ENCODE assay signal across 18 cellular contexts in genomic region chr10:43898592-43898991, GRCh38.
A peak's percentile ranks its signal among the peaks of the same experiment; 100 is the strongest.
DNase-seq lines count a peak whose midpoint lies in the region; ATAC-seq and TF ChIP-seq lines count a peak whose summit lies in the region.
"Had no signal": no experiment of that assay in that cellular context is flagged by ENCODE, and none has a peak within 500 bp of the region (broad histone marks: within the 10 kb centered on the region; RNA-seq: fewer than 3 reads in every experiment).

No MANE protein-coding gene starts in this region.

- peak; percentile 4 for ATAC-seq in stimulated activated naive CD8-positive, alpha-beta T cell treated with anti-CD3 and anti-CD28 coated beads, Interleukin-15, Interleukin-2, amounts not matched to agents 100 U/mL and 50 U/mL, for 24 hours
- no peak for ATAC-seq in stimulated activated naive CD8-positive, alpha-beta T cell treated with anti-CD3 and anti-CD28 coated beads, Interleukin-15, amount 100 ng/mL, for 72 hours
- ATAC-seq in HG02885 (IDR thresholded peaks at IDR 0.05; ENCODE audit: poor library complexity, unreplicated experiment): no peak
- ATAC-seq: GM23338 had no signal

- no peak overlapping the region for H3K4me3 ChIP-seq in neuronal stem cell (ENCODE audit: low read length in 2 of 2)
- H3K4me3 ChIP-seq: GM23338, HAP-1 had no signal

- H3K4me3 Mint-ChIP-seq in stimulated activated naive CD8-positive, alpha-beta T cell treated with anti-CD3 and anti-CD28 coated beads, Interleukin-15, amount 100 ng/mL, for 72 hours: no peak overlapping the region
- no peak overlapping the region for H3K4me3 Mint-ChIP-seq in H9
- H3K4me3 Mint-ChIP-seq: CD14-positive monocyte; CD4-positive, alpha-beta T cell; CD8-positive, alpha-beta memory T cell; GM23338; HFFc6 had no signal

- no peaks in the 10 kb centered on the region for H3K27me3 ChIP-seq in H9 (ENCODE audit: insufficient read depth, low read length)
- H3K27me3 ChIP-seq in neuronal stem cell (ENCODE audit: control insufficient read depth in 3 of 3, insufficient read depth in 3 of 3, low read depth in 1 of 3, low read length in 3 of 3): no peaks in the 10 kb centered on the region

- H3K56ac ChIP-seq in H9 (ENCODE audit: insufficient read length, low read depth, low read length): no peak overlapping the region

- peaks cover 8% of the 10 kb centered on the region for H3K27me3 Mint-ChIP-seq in stimulated activated naive CD8-positive, alpha-beta T cell treated with anti-CD3 and anti-CD28 coated beads, Interleukin-15, amount 100 ng/mL, for 72 hours
- no peaks in the 10 kb centered on the region; the same call in 1 of the 2 replicates for H3K27me3 Mint-ChIP-seq in H9 (ENCODE audit: low read depth)

- H3K4ac ChIP-seq in H9 (ENCODE audit: low read depth, low read length) (no peak overlapping the region), neuronal stem cell (ENCODE audit: low read length) (no peak overlapping the region)

- H2BK120ac ChIP-seq in H9 (ENCODE audit: low read depth, low read length, poor library complexity, severe bottlenecking) (no peak overlapping the region), neuronal stem cell (ENCODE audit: low read depth, low read length) (no peak overlapping the region)

- H3K9me3 ChIP-seq in H9 (ENCODE audit: control insufficient read depth, low read depth, low read length): no peaks in the 10 kb centered on the region
- no peaks in the 10 kb centered on the region for H3K9me3 ChIP-seq in neuronal stem cell (replicated peaks in 1 of 2; ENCODE audit: control insufficient read depth in 2 of 2, insufficient read depth in 1 of 2, low read depth in 1 of 2, low read length in 2 of 2)
- H3K9me3 ChIP-seq: HAP-1 had no signal

- H3K79me1 ChIP-seq in H9 (ENCODE audit: insufficient read depth, low read depth, low read length, poor library complexity, severe bottlenecking) (no peaks in the 10 kb centered on the region), neuronal stem cell (ENCODE audit: low read depth, low read length) (no peaks in the 10 kb centered on the region)

- no peak for TF ChIP-seq CTCF in H9 (conservative IDR thresholded peaks at IDR 0.05)

- H3K23ac ChIP-seq in H9 (ENCODE audit: insufficient read length, low read depth, low read length) (no peak overlapping the region), neuronal stem cell (ENCODE audit: low read depth, low read length, poor library complexity) (no peak overlapping the region)

- no peaks in the 10 kb centered on the region for H3K36me3 ChIP-seq in neuronal stem cell (replicated peaks in 1 of 2; ENCODE audit: control insufficient read depth in 2 of 2, insufficient read depth in 2 of 2, low read length in 2 of 2)
- H3K36me3 ChIP-seq: HAP-1 had no signal

- H3K79me2 ChIP-seq in H9 (ENCODE audit: insufficient read depth, low read length): no peaks in the 10 kb centered on the region

- H2AFZ ChIP-seq in H9 (ENCODE audit: low read length): no peak overlapping the region
- no peak overlapping the region for H2AFZ ChIP-seq in neuronal stem cell (ENCODE audit: low read length)
- H2AFZ ChIP-seq: GM23338 had no signal

- H4K20me1 ChIP-seq in H9 (ENCODE audit: control insufficient read depth, insufficient read depth, insufficient read length): no peaks in the 10 kb centered on the region

- H2AK5ac ChIP-seq in H9 (ENCODE audit: insufficient read length, low read length) (no peak overlapping the region), neuronal stem cell (ENCODE audit: low read depth, low read length) (no peak overlapping the region)

- no peak overlapping the region for H3K27ac ChIP-seq in H9 (ENCODE audit: insufficient read length, low read depth, low read length)
- H3K27ac ChIP-seq in neuronal stem cell (replicated peaks; ENCODE audit: low read length): no peak overlapping the region

- no peak overlapping the region for H3K9ac ChIP-seq in H9 (ENCODE audit: extremely low read depth, insufficient read length, low read length)
- H3K9ac ChIP-seq in neuronal stem cell (ENCODE audit: low read depth, low read length, poor library complexity): no peak overlapping the region

- H2BK15ac ChIP-seq in H9 (ENCODE audit: low read depth, low read length) (no peak overlapping the region), neuronal stem cell (ENCODE audit: low read length) (no peak overlapping the region)

- no peak for DNase-seq in stimulated activated naive CD8-positive, alpha-beta T cell treated with anti-CD3 and anti-CD28 coated beads, Interleukin-15, Interleukin-2, amounts not matched to agents 100 U/mL and 50 U/mL, for 24 hours
- DNase-seq in stimulated activated naive CD8-positive, alpha-beta T cell treated with anti-CD3 and anti-CD28 coated beads, Interleukin-15, amount 100 ng/mL, for 72 hours: no peak
- DNase-seq in H9 (peak; percentile 15), neuronal stem cell (ENCODE audit: low spot score) (no peak), NCI-H1092 treated with DMSO at 0.1 percent for 48 hours (lab: John Stamatoyannopoulos, UW) (no peak), SHP77 (lab: John Stamatoyannopoulos, UW) (no peak)
- DNase-seq: Calu3; CD4-positive, alpha-beta T cell; CD8-positive, alpha-beta memory T cell; COR-L47; DMS53; DMS79 treated with DMSO at 0.1 percent for 48 hours; GF-D8 had no signal

- H3K14ac ChIP-seq in H9 (ENCODE audit: insufficient read depth, low read length): no peak overlapping the region
- no peak overlapping the region for H3K14ac ChIP-seq in neuronal stem cell (ENCODE audit: low read length)

- H4K8ac ChIP-seq in H9 (replicated peaks; ENCODE audit: insufficient read length, low read depth, low read length) (no peak overlapping the region), neuronal stem cell (ENCODE audit: low read depth, low read length) (no peak overlapping the region)

- no peak overlapping the region for H4K91ac ChIP-seq in H9 (ENCODE audit: insufficient read length, low read depth, low read length)
- no peak overlapping the region for H4K91ac ChIP-seq in neuronal stem cell (ENCODE audit: low read depth, low read length, poor library complexity)

- H3K4me2 ChIP-seq in H9 (ENCODE audit: insufficient read depth, insufficient read length, low read length): no peak overlapping the region
- H3K4me2 ChIP-seq in neuronal stem cell (ENCODE audit: insufficient read depth, low read length, poor library complexity, severe bottlenecking): no peak overlapping the region
- H3K4me2 ChIP-seq: GM23338 had no signal

- no peak overlapping the region for H2BK12ac ChIP-seq in H9 (ENCODE audit: insufficient read length, low read depth, low read length)
- peak overlapping the region; percentile 23 for H2BK12ac ChIP-seq in neuronal stem cell (ENCODE audit: low read length)

- WGBS in H9 (ENCODE audit: extremely low coverage, insufficient read length, low lambda C conversion rate): no CpG with 5 or more reads among the region's 4 CpGs
- WGBS in neuronal stem cell (ENCODE audit: extremely low coverage in 2 of 2, insufficient read length in 2 of 2, insufficient replicate concordance in 1 of 2), 2 donors: no CpG with 5 or more reads among the region's 4 CpGs

- H3K23me2 ChIP-seq in H9 (ENCODE audit: insufficient read length, low read depth, low read length, poor library complexity, severe bottlenecking): no peaks in the 10 kb centered on the region

- H2BK20ac ChIP-seq in H9 (ENCODE audit: low read depth, low read length, poor library complexity, severe bottlenecking): no peak overlapping the region

- H3K4me1 Mint-ChIP-seq in stimulated activated naive CD8-positive, alpha-beta T cell treated with anti-CD3 and anti-CD28 coated beads, Interleukin-15, amount 100 ng/mL, for 72 hours: no peaks in the 10 kb centered on the region
- H3K4me1 Mint-ChIP-seq in H9: no peaks in the 10 kb centered on the region
- H3K4me1 Mint-ChIP-seq: CD14-positive monocyte; CD8-positive, alpha-beta memory T cell; GM23338 had no signal

- no peaks in the 10 kb centered on the region for H3K9me3 Mint-ChIP-seq in stimulated activated naive CD8-positive, alpha-beta T cell treated with anti-CD3 and anti-CD28 coated beads, Interleukin-15, amount 100 ng/mL, for 72 hours
- no peaks in the 10 kb centered on the region for H3K9me3 Mint-ChIP-seq in H9
- H3K9me3 Mint-ChIP-seq: CD4-positive, alpha-beta T cell; CD8-positive, alpha-beta memory T cell; HFFc6 had no signal

- H2BK5ac ChIP-seq in H9 (ENCODE audit: insufficient read length, low read length) (no peak overlapping the region), neuronal stem cell (ENCODE audit: low read length) (no peak overlapping the region)

- no peaks in the 10 kb centered on the region for H3K4me1 ChIP-seq in H9 (ENCODE audit: insufficient read depth, low read length)
- H3K4me1 ChIP-seq in neuronal stem cell (ENCODE audit: control insufficient read depth in 2 of 2, insufficient read depth in 1 of 2, low read depth in 1 of 2, low read length in 2 of 2): peaks cover 0 to 1% of the 10 kb centered on the region in 2 donors
- H3K4me1 ChIP-seq: HAP-1 had no signal

- H3K36me3 Mint-ChIP-seq in H9 (ENCODE audit: insufficient read depth in 1 of 3, low read depth in 3 of 3): no peaks in the 10 kb centered on the region; a peak in 2 of 7 replicates
- H3K36me3 Mint-ChIP-seq: CD14-positive monocyte; CD8-positive, alpha-beta memory T cell had no signal

- H3K27ac Mint-ChIP-seq in stimulated activated naive CD8-positive, alpha-beta T cell treated with anti-CD3 and anti-CD28 coated beads, Interleukin-15, amount 100 ng/mL, for 72 hours: peak overlapping the region in 1 of 2 donors; percentile 60
- no peak overlapping the region for H3K27ac Mint-ChIP-seq in H9
- H3K27ac Mint-ChIP-seq: CD14-positive monocyte; CD4-positive, alpha-beta T cell; CD8-positive, alpha-beta memory T cell; GM23338 had no signal

- H3K18ac ChIP-seq in H9 (ENCODE audit: insufficient read length, low read depth, low read length) (peak overlapping the region; percentile 29), neuronal stem cell (ENCODE audit: low read length) (no peak overlapping the region)

- H4K5ac ChIP-seq in H9 (ENCODE audit: insufficient read length, low read depth, low read length): no peak overlapping the region

- H3T11ph ChIP-seq in H9 (ENCODE audit: low read length): no peak overlapping the region
